In the genomic region with DNA sequence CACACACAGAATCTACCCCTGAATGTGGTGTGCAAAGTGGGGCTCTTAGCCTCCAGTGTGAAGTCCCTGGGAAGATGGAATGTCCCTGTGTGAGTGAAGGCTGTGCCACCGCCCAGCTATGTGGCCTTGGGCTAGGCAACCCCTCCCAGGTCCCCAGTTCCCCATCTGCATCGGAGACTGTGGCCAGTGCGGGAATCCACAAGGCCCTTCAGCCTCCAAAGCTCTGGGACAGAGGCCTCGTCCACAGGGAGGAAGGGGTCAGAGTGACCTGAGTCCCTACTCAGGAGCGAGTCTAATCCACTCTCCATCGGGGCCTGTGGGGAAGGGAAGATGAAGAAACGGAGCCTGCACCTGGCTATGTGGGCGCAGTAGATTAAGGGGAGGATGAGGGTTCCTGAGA, we compare ENCODE assay signal across 35 cellular contexts. TPM values are rescaled to one million over a fixed set of nuclear protein-coding genes. Genes with fewer than 3 reads are reported as not detected.
"Had no signal": no experiment of that assay in that cellular context is flagged by ENCODE, and none has a peak within 500 bp of the region (broad histone marks: within the 10 kb centered on the region; RNA-seq: fewer than 3 reads in every experiment).

No MANE protein-coding gene starts in this region.

- H3K9me3 Mint-ChIP-seq: immature natural killer cell; naive B cell; stimulated activated memory B cell treated with anti-CD40 and anti-IgM and Interleukin-4, amounts not matched to agents 10 μg/mL and 1 μg/mL and 100 μg/mL, for 72 hours had no signal

- H3K27ac ChIP-seq: heart left ventricle, left ventricle myocardium inferior, parathyroid adenoma, right atrium auricular region, right lobe of liver, stomach, testis, thyroid gland, transverse colon, upper lobe of left lung had no signal

- H3K27me3 Mint-ChIP-seq: progenitor cell of endocrine pancreas had no signal

- H3K9me3 ChIP-seq: left ventricle myocardium inferior, right atrium auricular region, right lobe of liver, testis, thyroid gland, transverse colon, upper lobe of left lung had no signal

- H3K4me3 Mint-ChIP-seq: immature natural killer cell; mesothelial cell of epicardium; naive B cell; nephron; neural crest cell; stimulated activated memory B cell treated with anti-CD40 and anti-IgM and Interleukin-4, amounts not matched to agents 10 μg/mL and 1 μg/mL and 100 μg/mL, for 72 hours had no signal

- H3K27me3 ChIP-seq: right atrium auricular region, right lobe of liver, testis, thyroid gland, transverse colon, upper lobe of left lung had no signal

- H3K4me1 Mint-ChIP-seq: mesothelial cell of epicardium; naive B cell; nephron; neural crest cell; stimulated activated memory B cell treated with anti-CD40 and anti-IgM and Interleukin-4, amounts not matched to agents 10 μg/mL and 1 μg/mL and 100 μg/mL, for 72 hours had no signal

- H3K27ac Mint-ChIP-seq: mesothelial cell of epicardium; nephron; progenitor cell of endocrine pancreas; stimulated activated memory B cell treated with anti-CD40 and anti-IgM and Interleukin-4, amounts not matched to agents 10 μg/mL and 1 μg/mL and 100 μg/mL, for 72 hours had no signal

- H3K36me3 Mint-ChIP-seq: immature natural killer cell; naive B cell; stimulated activated memory B cell treated with anti-CD40 and anti-IgM and Interleukin-4, amounts not matched to agents 10 μg/mL and 1 μg/mL and 100 μg/mL, for 72 hours had no signal

- H3K36me3 ChIP-seq: heart left ventricle, left ventricle myocardium inferior, right atrium auricular region, right lobe of liver, stomach, thyroid gland, transverse colon, upper lobe of left lung had no signal

- H3K4me3 ChIP-seq: heart left ventricle, left ventricle myocardium inferior, lung, right atrium auricular region, right lobe of liver, smooth muscle cell, stomach, testis, thyroid gland, transverse colon, upper lobe of left lung had no signal

- H3K4me1 ChIP-seq: heart left ventricle, left ventricle myocardium inferior, parathyroid adenoma, right atrium auricular region, right lobe of liver, stomach, testis, thyroid gland, transverse colon, upper lobe of left lung had no signal

- DNase-seq: heart left ventricle; hypothalamus; immature natural killer cell; kidney; left ventricle myocardium inferior; mesendoderm; naive B cell; nucleus accumbens; right lobe of liver; stimulated activated CD4-positive, alpha-beta T cell treated with anti-CD3 and anti-CD28 coated beads, Interleukin-1b, Interleukin-23, amount 100 ng/mL, for 48 hours; stimulated activated CD4-positive, alpha-beta T cell treated with anti-CD3 and anti-CD28 coated beads, Interleukin-2, amount 100 ng/mL, for 48 hours; stimulated activated CD4-positive, alpha-beta T cell treated with anti-CD3 and anti-CD28 coated beads, Interleukin-4, amount 100 ng/mL, for 4 hours; stimulated activated CD8-positive, alpha-beta memory T cell treated with anti-CD3 and anti-CD28 coated beads, Interleukin-4, amount 100 ng/mL, for 48 hours; stimulated activated naive CD8-positive, alpha-beta T cell treated with anti-CD3 and anti-CD28 coated beads, Interleukin-15, Interleukin-2, amounts not matched to agents 100 U/mL and 50 U/mL, for 24 hours; stomach; testis; thyroid gland; transverse colon; upper lobe of left lung had no signal

- ATAC-seq: heart left ventricle; right lobe of liver; stimulated activated memory B cell treated with anti-CD40 and anti-IgM and Interleukin-4, amounts not matched to agents 10 μg/mL and 1 μg/mL and 100 μg/mL, for 72 hours had no signal

RNA-seq across cellular contexts. Expression of gene KIR3DL3, which starts 19.3 kb away (rescaled TPM):
- total RNA-seq: heart left ventricle, kidney, left ventricle myocardium inferior, lower leg skin, lung, mesothelial cell of epicardium, mononuclear cell, neural crest cell, osteocyte, progenitor cell of endocrine pancreas, pulmonary artery endothelial cell, renal cortical epithelial cell, right atrium auricular region, right lobe of liver, skeletal muscle tissue, smooth muscle cell, stomach, testis, thyroid gland, upper lobe of left lung, urinary bladder had no signal

RNA-seq across cellular contexts. Expression of gene KIR2DL3, which starts 33.4 kb away (rescaled TPM):
- total RNA-seq: left ventricle myocardium inferior, lower leg skin, mesothelial cell of epicardium, neural crest cell, osteocyte, progenitor cell of endocrine pancreas, pulmonary artery endothelial cell, renal cortical epithelial cell, right atrium auricular region, right lobe of liver, skeletal muscle tissue, smooth muscle cell, stomach, testis, thyroid gland, urinary bladder had no signal

RNA-seq across cellular contexts. Expression of gene LILRB4, which starts 42.1 kb away (rescaled TPM):
- total RNA-seq: mesothelial cell of epicardium, neural crest cell, osteocyte, progenitor cell of endocrine pancreas, pulmonary artery endothelial cell, renal cortical epithelial cell, smooth muscle cell had no signal
